24 cellular contexts compared by ENCODE assay signal in the genomic region with DNA sequence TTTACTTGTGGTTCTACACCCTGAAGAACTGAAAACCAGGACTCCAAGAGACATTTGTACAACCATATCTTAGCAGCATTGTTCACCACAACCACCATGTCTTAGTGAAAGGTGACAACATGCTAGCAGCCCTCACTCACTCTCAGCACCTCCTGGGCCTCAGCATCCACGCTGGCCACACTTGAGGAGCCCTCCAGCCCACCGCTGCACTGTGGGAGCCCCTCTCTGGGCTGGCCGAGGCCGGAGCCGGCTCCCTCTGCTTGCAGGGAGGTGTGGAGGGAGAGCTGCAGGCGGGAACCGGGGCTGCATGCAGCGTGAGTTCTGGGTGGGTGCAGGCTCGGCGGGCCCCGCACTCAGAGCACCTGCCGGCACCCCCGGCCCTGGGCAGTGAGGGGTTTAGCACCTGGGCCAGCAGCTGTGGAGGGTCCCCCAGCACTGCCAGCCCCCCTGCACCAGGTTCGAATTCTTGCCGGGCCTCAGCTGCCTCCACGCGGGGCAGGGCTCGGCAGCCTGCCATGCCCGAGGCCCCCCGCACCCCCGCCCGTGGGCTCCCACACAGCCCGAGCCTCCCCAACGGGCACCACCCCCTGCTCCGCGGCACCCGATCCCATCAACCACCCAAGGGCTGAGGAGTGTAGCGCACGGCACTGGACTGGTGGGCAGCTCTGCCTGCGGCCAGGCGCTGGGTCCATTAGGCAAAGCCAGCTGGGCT. TPM values are rescaled to one million over a fixed set of nuclear protein-coding genes. Genes with fewer than 3 reads are reported as not detected.
"Had no signal": no experiment of that assay in that cellular context is flagged by ENCODE, and none has a peak within 500 bp of the region (broad histone marks: within the 10 kb centered on the region; RNA-seq: fewer than 3 reads in every experiment).

No MANE protein-coding gene starts in this region.

- H3K9me3 ChIP-seq: prostate gland, vagina had no signal

- H3K4me1 ChIP-seq: foreskin keratinocyte, prostate gland, vagina had no signal

- H3K27me3 Mint-ChIP-seq: dendritic cell treated with granulocyte-macrophage colony-stimulating factor and Interleukin-4, amounts not matched to agents 40 ng/mL and 50 ng/mL, for 4 days; naive thymus-derived CD4-positive, alpha-beta T cell had no signal

- H3K27ac ChIP-seq: foreskin keratinocyte, prostate gland, vagina had no signal

- H3K27ac Mint-ChIP-seq: activated CD8-positive, alpha-beta T cell treated with anti-CD3 and anti-CD28 coated beads, Interleukin-2, amount 10 ng/mL, durations not matched to agents 7 days and 5 days; activated naive CD4-positive, alpha-beta T cell treated with anti-CD3 and anti-CD28 coated beads for 36 hours; activated T-helper 2 cell treated with anti-CD3 and anti-CD28 coated beads, Interferon-gamma antibody, Interleukin-2, Interleukin-4, amounts not matched to agents 10 μg/mL and 5 μg/mL and 100 μg/mL, durations not matched to agents 14 hours and 24 hours and 36 hours; dendritic cell treated with granulocyte-macrophage colony-stimulating factor and Interleukin-4, amounts not matched to agents 40 ng/mL and 50 ng/mL, for 4 days had no signal

- FAIRE-seq: endometrium had no signal

- H3K9me3 Mint-ChIP-seq: activated T-cell treated with anti-CD3 and anti-CD28 coated beads, Interleukin-2, amount 50 U/mL, for 4 hours; dendritic cell treated with granulocyte-macrophage colony-stimulating factor and Interleukin-4, amounts not matched to agents 40 ng/mL and 50 ng/mL, for 4 days had no signal

- DNase-seq: activated CD4-positive, alpha-beta T cell treated with anti-CD3 and anti-CD28 coated beads for 1 hour; activated CD4-positive, alpha-beta T cell treated with anti-CD3 and anti-CD28 coated beads, Interleukin-2, amount 50 U/mL, for 1 hour; activated CD8-positive, alpha-beta T cell treated with anti-CD3 and anti-CD28 coated beads, Interleukin-2, amount 10 ng/mL, durations not matched to agents 7 days and 5 days; activated naive CD4-positive, alpha-beta T cell treated with anti-CD3 and anti-CD28 coated beads for 36 hours; activated T-cell treated with anti-CD3 and anti-CD28 coated beads, Interleukin-2, amount 50 U/mL, for 4 hours; effector CD4-positive, alpha-beta T cell; foreskin keratinocyte; hypothalamus; naive thymus-derived CD4-positive, alpha-beta T cell; stimulated activated CD4-positive, alpha-beta T cell treated with anti-CD3 and anti-CD28 coated beads, Interleukin-1b, Interleukin-23, amount 100 ng/mL, for 48 hours; T-helper 9 cell; trophoblast cell had no signal

- ATAC-seq: activated CD8-positive, alpha-beta T cell treated with anti-CD3 and anti-CD28 coated beads, Interleukin-2, amount 10 ng/mL, durations not matched to agents 7 days and 5 days; activated T-cell treated with anti-CD3 and anti-CD28 coated beads, Interleukin-2, amount 50 U/mL, for 4 hours; foreskin keratinocyte; naive thymus-derived CD4-positive, alpha-beta T cell had no signal

- H3K4me3 Mint-ChIP-seq: activated CD8-positive, alpha-beta T cell treated with anti-CD3 and anti-CD28 coated beads, Interleukin-2, amount 10 ng/mL, durations not matched to agents 7 days and 5 days; activated naive CD4-positive, alpha-beta T cell treated with anti-CD3 and anti-CD28 coated beads for 36 hours; activated T-cell treated with anti-CD3 and anti-CD28 coated beads, Interleukin-2, amount 50 U/mL, for 4 hours; dendritic cell treated with granulocyte-macrophage colony-stimulating factor and Interleukin-4, amounts not matched to agents 40 ng/mL and 50 ng/mL, for 4 days; naive thymus-derived CD4-positive, alpha-beta T cell had no signal

- H3K36me3 ChIP-seq: prostate gland, vagina had no signal

- H3K4me3 ChIP-seq: lung, prostate gland, vagina had no signal

- H3K27me3 ChIP-seq: foreskin keratinocyte, vagina had no signal

RNA-seq across cellular contexts. Expression of gene RNF223, which starts 32.6 kb away (rescaled TPM):
- total RNA-seq: activated CD8-positive, alpha-beta T cell treated with anti-CD3 and anti-CD28 coated beads, Interleukin-2, amount 10 ng/mL, durations not matched to agents 7 days and 5 days; activated naive CD4-positive, alpha-beta T cell treated with anti-CD3 and anti-CD28 coated beads for 36 hours; activated T-helper 2 cell treated with anti-CD3 and anti-CD28 coated beads, Interferon-gamma antibody, Interleukin-2, Interleukin-4, amounts not matched to agents 10 μg/mL and 5 μg/mL and 100 μg/mL, durations not matched to agents 14 hours and 24 hours and 36 hours; cerebellum; mesenteric fat pad; osteocyte; skeletal muscle tissue; T-helper 1 cell treated with Interleukin-12 subunit alpha and Interleukin-12 subunit beta and Interleukin-4 antibody, amounts not matched to agents 30 ng/mL and 1 ng/mL, for 36 hours; temporal lobe had no signal
- polyA plus RNA-seq: naive thymus-derived CD4-positive, alpha-beta T cell had no signal
